Comparison of ENCODE assay signal across 8 cellular contexts in genomic region chr1:46724991-46725735, GRCh38. TPM values are rescaled to one million over a fixed set of nuclear protein-coding genes. Genes with fewer than 3 reads are reported as not detected.
A peak's percentile ranks its signal among the peaks of the same experiment; 100 is the strongest.
DNase-seq lines count a peak whose midpoint lies in the region; ATAC-seq and TF ChIP-seq lines count a peak whose summit lies in the region.

No MANE protein-coding gene starts in this region.

- H3K4me1 Mint-ChIP-seq in central memory CD8-positive, alpha-beta T cell, result peaks cover 5% of the 10 kb centered on the region

- no peaks in the 10 kb centered on the region for H3K9me3 ChIP-seq in A673 (ENCODE audit: low read depth, low read length, poor library complexity, severe bottlenecking)
- no peaks in the 10 kb centered on the region for H3K9me3 ChIP-seq in left lung

- no peak overlapping the region for H3K4me3 Mint-ChIP-seq in central memory CD8-positive, alpha-beta T cell

- no peaks in the 10 kb centered on the region for H3K4me1 ChIP-seq in A673 (ENCODE audit: insufficient read depth, low read length, poor library complexity, severe bottlenecking)
- peaks cover 0 to 9% of the 10 kb centered on the region in 2 donors for H3K4me1 ChIP-seq in left lung

- H3K27ac Mint-ChIP-seq in central memory CD8-positive, alpha-beta T cell (ENCODE audit: low read depth), result no peak overlapping the region

- TF ChIP-seq CTCF in A673 (conservative IDR thresholded peaks at IDR 0.05; ENCODE audit: low read depth, low read length), result peak; percentile 87
- peak; percentile 72 to 75 for TF ChIP-seq CTCF in left lung (IDR thresholded peaks at IDR 0.05)

- H3K4me3 ChIP-seq in A673 (ENCODE audit: low read depth, low read length, poor library complexity, severe bottlenecking), result no peak overlapping the region
- no peak overlapping the region for H3K4me3 ChIP-seq in left lung

- H3K27me3 Mint-ChIP-seq in central memory CD8-positive, alpha-beta T cell, result peaks cover 49% of the 10 kb centered on the region

- intact Hi-C loops in A673 (cut with micrococcal nuclease; ENCODE audit: unreplicated experiment) (loop anchor here (1.0 to 5.0 kb wide), 5 partner anchors 102 to 319 kb away; no protein-coding TSS in a partner anchor), left lung (cut with DNase I) (loop anchor here in 1 of 2 donors (10.0 kb wide), 2 partner anchors 100 to 190 kb away; a partner anchor contains a TSS)

- H3K36me3 Mint-ChIP-seq in central memory CD8-positive, alpha-beta T cell (ENCODE audit: insufficient read depth), result peaks cover 3% of the 10 kb centered on the region

- no peak overlapping the region for H3K27ac ChIP-seq in A673 (ENCODE audit: low read depth, low read length, poor library complexity, severe bottlenecking)
- no peak overlapping the region for H3K27ac ChIP-seq in left lung

- peak; percentile 83 for DNase-seq in A673 (ENCODE audit: low spot score)
- peak; percentile 70 to 91 for DNase-seq in NCI-H446 (lab: John Stamatoyannopoulos, UW)
- DNase-seq in activated CD4-positive, CD25-positive, alpha-beta regulatory T cell (lab: John Stamatoyannopoulos, UW), result peak; percentile 21 to 57 (median 34)
- DNase-seq in central memory CD8-positive, alpha-beta T cell (ENCODE audit: low spot score in 2 of 2), result peak; percentile 49 to 50
- peak in 1 of 2 donors; percentile 56 for DNase-seq in left lung
- peak; percentile 45 to 57 for DNase-seq in stimulated activated CD4-positive, alpha-beta T cell treated with anti-CD3 and anti-CD28 coated beads, Interleukin-4, amount 100 ng/mL, for 4 hours

- CTCF ChIA-PET in A673 (lab: Charles Lee), result interaction anchor here (0.6 to 1.4 kb wide), 3 partner anchors 108 to 278 kb away, joined by 3 to 8 read pairs (median 4); no protein-coding TSS in a partner anchor

- H3K27me3 ChIP-seq in A673 (replicated peaks; ENCODE audit: insufficient read depth, low read depth, low read length, poor library complexity) (peaks cover 10% of the 10 kb centered on the region), left lung (peaks cover 0 to 31% of the 10 kb centered on the region in 2 donors)

- ATAC-seq in GM18511 (IDR thresholded peaks at IDR 0.05; ENCODE audit: unreplicated experiment) (peak; percentile 97), HG03354 (IDR thresholded peaks at IDR 0.05; ENCODE audit: poor library complexity, severe bottlenecking, unreplicated experiment) (peak; percentile 96), left lung (peak; percentile 99)
- peak; percentile 87 for ATAC-seq in central memory CD8-positive, alpha-beta T cell (replicated peaks; ENCODE audit: extremely low read depth, poor library complexity, severe bottlenecking)

- H3K36me3 ChIP-seq in A673 (ENCODE audit: insufficient read depth, low read length, poor library complexity, severe bottlenecking), result no peaks in the 10 kb centered on the region
- H3K36me3 ChIP-seq in left lung, result no peaks in the 10 kb centered on the region

- BruUV-seq in A673 (replicated peaks; lab: Mats Ljungman, UMichigan), result no TSS peak

- POLR2A ChIA-PET in A673 (lab: Charles Lee; ENCODE audit: low non-redundant PET), result no interaction called here

- no peaks in the 10 kb centered on the region for H3K9me3 Mint-ChIP-seq in central memory CD8-positive, alpha-beta T cell

RNA-seq across cellular contexts. Expression of gene EFCAB14, which starts 6.2 kb away (rescaled TPM):
- total RNA-seq in A673 (2021), result 38.6 and 39.8 TPM in 2 replicates
- total RNA-seq in left lung, result 100 to 1,000 TPM; 102 to 110 TPM

RNA-seq across cellular contexts. Expression of gene TEX38, which starts 53.5 kb away (rescaled TPM):
- not detected in 2 replicates for total RNA-seq in A673 (2021)
- total RNA-seq in left lung, result not detected

RNA-seq across cellular contexts. Expression of gene ATPAF1, which starts 57.0 kb away (rescaled TPM):
- total RNA-seq in A673 (2021), result 41.7 and 51.9 TPM in 2 replicates
- 10 to 100 TPM; 34.3 to 45.2 TPM for total RNA-seq in left lung
